In the genomic region with DNA sequence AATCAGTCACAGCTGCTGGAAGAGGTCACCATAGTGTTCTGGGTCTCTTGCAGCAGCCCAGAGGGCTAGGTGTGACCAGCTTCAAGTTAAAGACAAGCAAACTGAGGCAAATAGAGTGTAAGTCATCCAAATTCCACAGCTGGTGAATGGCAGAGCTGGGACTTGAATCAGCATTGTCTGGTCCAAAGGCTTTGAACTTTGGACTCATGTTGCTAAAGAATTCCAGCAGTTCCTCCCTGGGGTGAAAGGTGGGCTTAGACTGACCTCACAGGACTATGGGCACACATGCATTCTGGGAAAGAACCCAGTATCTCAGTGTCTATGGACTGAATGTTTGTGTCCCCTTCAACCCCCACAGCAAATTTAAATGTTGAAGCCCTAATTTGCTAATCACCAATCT, we compare ENCODE assay signal across 11 cellular contexts. TPM values are rescaled to one million over a fixed set of nuclear protein-coding genes. Genes with fewer than 3 reads are reported as not detected.
"Had no signal": no experiment of that assay in that cellular context is flagged by ENCODE, and none has a peak within 500 bp of the region (broad histone marks: within the 10 kb centered on the region; RNA-seq: fewer than 3 reads in every experiment).

No MANE protein-coding gene starts in this region.

- H3K36me3 ChIP-seq: HAP-1 had no signal

- H3K4me3 ChIP-seq: GM23248, GM23338, HAP-1 had no signal

- H3K9me3 ChIP-seq: HAP-1 had no signal

- H3K4me1 ChIP-seq: HAP-1 had no signal

- ATAC-seq: GM23338, HCT116 had no signal

- H3K27ac ChIP-seq: GM23248 had no signal

- FAIRE-seq: H54 had no signal

- H3K4me2 ChIP-seq: GM23338 had no signal

- DNase-seq: GM23248, GOT3, H7, H9, HCEC 1CT, HFFc6 had no signal

- H2AFZ ChIP-seq: GM23248, GM23338 had no signal

- H3K9ac ChIP-seq: GM23248 had no signal

RNA-seq across cellular contexts. Expression of gene TUNAR, which starts 54.8 kb away (rescaled TPM):
- total RNA-seq: GM23248, H4, HFFc6 had no signal
- polyA plus RNA-seq: GM23248 had no signal
